Comparison of ENCODE assay signal across 26 cellular contexts in genomic region chr2:21443494-21444105, GRCh38.
DNase-seq lines count a peak whose midpoint lies in the region; ATAC-seq, FAIRE-seq and TF ChIP-seq lines count a peak whose summit lies in the region.
"Had no signal": no experiment of that assay in that cellular context is flagged by ENCODE, and none has a peak within 500 bp of the region (broad histone marks: within the 10 kb centered on the region; RNA-seq: fewer than 3 reads in every experiment).

No MANE protein-coding gene starts in this region.

- BruUV-seq in HepG2 (replicated peaks; lab: Mats Ljungman, UMichigan), result no TSS peak

- no peaks in the 10 kb centered on the region for H4K20me1 ChIP-seq in HepG2 (ENCODE audit: insufficient read depth, low read length)

- ATAC-seq in HepG2, result peak; percentile 46; the same call in 2 of the 3 replicates
- no peak for ATAC-seq in right lobe of liver
- ATAC-seq in left ventricle myocardium superior, result peak; percentile 69
- ATAC-seq: A549, SK-N-SH treated with all-trans-retinoic acid at 6 μM for 48 hours had no signal

- H2AFZ ChIP-seq in HepG2 (ENCODE audit: low read length), result no peak overlapping the region
- H2AFZ ChIP-seq: GM23248 had no signal

- H3K27ac ChIP-seq in HepG2 (ENCODE audit: extremely low read length, insufficient read depth, low read length) (no peak overlapping the region), right lobe of liver (no peak overlapping the region), stomach smooth muscle (ENCODE audit: low read length) (peak overlapping the region; percentile 62)
- H3K27ac ChIP-seq: A549, GM23248, HL-60 had no signal

- intact Hi-C loops in HepG2 (cut with micrococcal nuclease; ENCODE audit: unreplicated experiment) (no loop called here), right lobe of liver (cut with DNase I) (no loop called here), left ventricle myocardium superior (cut with micrococcal nuclease) (no loop called here)

- POLR2A ChIA-PET in HepG2 (lab: Yijun Ruan, JAX), result no interaction called here

- no peaks in the 10 kb centered on the region for H3K79me2 ChIP-seq in HepG2 (ENCODE audit: insufficient read depth, low read length)

- WGBS in HepG2 (ENCODE audit: low lambda C conversion rate), result 5% methylated on average over 5 of the region's 5 CpGs
- WGBS in right lobe of liver (ENCODE audit: insufficient coverage, low coverage, low lambda C conversion rate, missing lambda C conversion rate), result 37% methylated on average over 2 of the region's 5 CpGs

- FAIRE-seq in HepG2 (lab: Jason Lieb, UNC), result no peak
- FAIRE-seq: A549, GM12892, GM18507 had no signal

- H3K27me3 ChIP-seq in HepG2 (ENCODE audit: control insufficient read depth in 1 of 2, insufficient read depth in 2 of 2, low read length in 2 of 2) (no peaks in the 10 kb centered on the region; a peak in 1 of 5 replicates), right lobe of liver (no peaks in the 10 kb centered on the region), stomach smooth muscle (ENCODE audit: control insufficient read depth in 1 of 2, insufficient read depth in 2 of 2, low read length in 2 of 2) (no peaks in the 10 kb centered on the region)
- H3K27me3 ChIP-seq: MG63 had no signal

- no peak for DNase-seq in HepG2 (ENCODE audit: low spot score)
- DNase-seq in right lobe of liver, result no peak
- peak; percentile 24 for DNase-seq in choroid plexus epithelial cell (ENCODE audit: low read depth)
- no peak for DNase-seq in left ventricle myocardium superior
- no peak for DNase-seq in stimulated activated CD4-positive, alpha-beta T cell treated with anti-CD3 and anti-CD28 coated beads, Interleukin-12 subunit alpha, Interleukin-12 subunit beta, amount 100 ng/mL, for 4 hours
- no peak for DNase-seq in EL
- DNase-seq in NCI-H69 (lab: John Stamatoyannopoulos, UW), result no peak
- DNase-seq: Calu3; CD4-positive, alpha-beta T cell; GM23248; HCEC 1CT; Karpas-422; MG63; NCI-H1092 treated with DMSO at 0.1 percent for 48 hours; NCI-H146; NCI-H2029 treated with DMSO at 0.1 percent for 48 hours; NCI-H2171; NCI-H526; NK-92 treated with Interleukin-12 subunit alpha and Interleukin-12 subunit beta, amount 100 ng/mL, for 24 hours; SHP77 treated with DMSO at 0.1 percent for 48 hours had no signal

- H3K9me3 ChIP-seq in HepG2 (ENCODE audit: low read length) (no peaks in the 10 kb centered on the region), right lobe of liver (no peaks in the 10 kb centered on the region), stomach smooth muscle (ENCODE audit: control insufficient read depth in 2 of 2, low read length in 2 of 2) (no peaks in the 10 kb centered on the region)
- H3K9me3 ChIP-seq: A549, MG63 had no signal

- H3K9ac ChIP-seq in HepG2 (ENCODE audit: insufficient read depth, low read depth, low read length) (no peak overlapping the region), stomach smooth muscle (ENCODE audit: low read length in 2 of 2) (no peak overlapping the region)
- H3K9ac ChIP-seq: GM23248 had no signal

- no peak for TF ChIP-seq EP300 in HepG2 (IDR thresholded peaks at IDR 0.05; ENCODE audit: low read depth in 2 of 2, low read length in 2 of 2)
- TF ChIP-seq EP300 in HepG2 (CRISPR knock-in tag; IDR thresholded peaks at IDR 0.05; ENCODE audit: borderline replicate concordance), result no peak

- TF ChIP-seq CTCF in HepG2 (CRISPR knock-in tag; IDR thresholded peaks at IDR 0.05) (no peak), right lobe of liver (IDR thresholded peaks at IDR 0.05) (no peak), choroid plexus epithelial cell (conservative IDR thresholded peaks at IDR 0.05; ENCODE audit: low read depth, low read length) (no peak)

- no peaks in the 10 kb centered on the region for H3K4me1 ChIP-seq in HepG2 (ENCODE audit: insufficient read depth, low read length)
- no peaks in the 10 kb centered on the region for H3K4me1 ChIP-seq in right lobe of liver
- H3K4me1 ChIP-seq in stomach smooth muscle (ENCODE audit: control insufficient read depth, insufficient read depth, low read length), result peaks cover 11% of the 10 kb centered on the region
- H3K4me1 ChIP-seq: A549 had no signal

- TF ChIP-seq POLR2A in HepG2 (IDR thresholded peaks at IDR 0.05; ENCODE audit: insufficient read depth in 1 of 2, low read depth in 2 of 2, low read length in 2 of 2), result no peak
- TF ChIP-seq POLR2A in right lobe of liver (IDR thresholded peaks at IDR 0.05), result no peak

- no peak for TF ChIP-seq RAD21 in HepG2 (CRISPR knock-in tag; IDR thresholded peaks at IDR 0.05)

- CTCF ChIA-PET in HepG2 (lab: Yijun Ruan, JAX; ENCODE audit: low intra/inter-chr PET ratio, low total read pairs), result no interaction called here

- H3K36me3 ChIP-seq in HepG2 (replicated peaks in 1 of 2; ENCODE audit: control insufficient read depth in 1 of 2, insufficient read depth in 2 of 2, low read length in 2 of 2) (no peaks in the 10 kb centered on the region), right lobe of liver (no peaks in the 10 kb centered on the region), stomach smooth muscle (ENCODE audit: control insufficient read depth in 2 of 2, insufficient read depth in 2 of 2, low read length in 2 of 2) (no peaks in the 10 kb centered on the region)
- H3K36me3 ChIP-seq: MG63 had no signal

- in situ Hi-C loops in HepG2 (cut with HindIII; ENCODE audit: extremely low pct_ligation_motif_present, low pct_unique_long_range_greater_than_20kb), result no loop called here

- H3K4me3 ChIP-seq in HepG2 (replicated peaks in 1 of 3; ENCODE audit: insufficient read depth in 1 of 3, low read depth in 2 of 3, low read length in 3 of 3) (no peak overlapping the region), right lobe of liver (no peak overlapping the region), choroid plexus epithelial cell (ENCODE audit: low read depth, low read length) (no peak overlapping the region), stomach smooth muscle (ENCODE audit: low read length in 2 of 2) (peak overlapping the region in 1 of 2 donors; percentile 29)
- H3K4me3 ChIP-seq: A549, GM23248, MG63 had no signal

- H3K4me2 ChIP-seq in HepG2 (ENCODE audit: low read depth, low read length), result no peak overlapping the region
- H3K4me2 ChIP-seq: A549 had no signal

TF ChIP-seq in HepG2, 621 proteins besides CTCF, POLR2A, EP300 and RAD21 (continues in another document):
- TF ChIP-seq SOX6 (IDR thresholded peaks at IDR 0.05) (no peak), SOX6 (CRISPR knock-in tag; IDR thresholded peaks at IDR 0.05) (no peak), MAFK (conservative IDR thresholded peaks at IDR 0.05 in 1 of 2, IDR thresholded peaks at IDR 0.05 in 1 of 2; ENCODE audit: low read length in 2 of 2) (no peak), ZFP36L1 (CRISPR knock-in tag; IDR thresholded peaks at IDR 0.05) (no peak), FOSL2 (CRISPR knock-in tag; IDR thresholded peaks at IDR 0.05) (no peak), HOXA3 (CRISPR knock-in tag; IDR thresholded peaks at IDR 0.05) (no peak), PATZ1 (CRISPR knock-in tag; IDR thresholded peaks at IDR 0.05) (no peak), GZF1 (CRISPR knock-in tag; IDR thresholded peaks at IDR 0.05) (no peak), ZNF101 (CRISPR knock-in tag; IDR thresholded peaks at IDR 0.05; ENCODE audit: borderline replicate concordance, low read depth) (no peak), SKI (IDR thresholded peaks at IDR 0.05; ENCODE audit: partially characterized antibody) (no peak), ZFP41 (CRISPR knock-in tag; IDR thresholded peaks at IDR 0.05; ENCODE audit: borderline replicate concordance) (no peak), AFF4 (CRISPR knock-in tag; IDR thresholded peaks at IDR 0.05) (no peak)

Comparison
In these comparisons a context has a peak if more than half of its experiments do, and no peak if none do; other contexts are left out.
1. ATAC-seq: peak in HepG2 (single experiment) and left ventricle myocardium superior (single experiment); none in right lobe of liver (0 of 4).